In genomic region chr13:111228262-111229144, GRCh38 we compare ENCODE assay signal across 21 cellular contexts.
A peak's percentile ranks its signal among the peaks of the same experiment; 100 is the strongest.
DNase-seq lines count a peak whose midpoint lies in the region; ATAC-seq and TF ChIP-seq lines count a peak whose summit lies in the region.
"Had no signal": no experiment of that assay in that cellular context is flagged by ENCODE, and none has a peak within 500 bp of the region (broad histone marks: within the 10 kb centered on the region; RNA-seq: fewer than 3 reads in every experiment).

No MANE protein-coding gene starts in this region.

- H3K4me1 Mint-ChIP-seq in WTC11 (peaks cover 20% of the 10 kb centered on the region), osteocyte (ENCODE audit: unreplicated experiment) (peaks cover 34% of the 10 kb centered on the region)
- H3K4me1 Mint-ChIP-seq in activated naive CD8-positive, alpha-beta T cell treated with anti-CD3 and anti-CD28 coated beads, Interleukin-2, amount 50 U/mL, for 24 hours, result peaks cover 31% of the 10 kb centered on the region

- CTCF ChIA-PET in WTC11 (lab: Charles Lee), result no interaction called here

- DNase-seq in DMS79 treated with DMSO at 0.1 percent for 48 hours (lab: John Stamatoyannopoulos, UW) (peak; percentile 92), WTC11 (ENCODE audit: low spot score) (no peak), fibroblast of villous mesenchyme (ENCODE audit: low read depth) (peak; percentile 48), osteocyte (ENCODE audit: extremely low spot score, unreplicated experiment) (peak; percentile 75), iPS-NIHi7 (ENCODE audit: extremely low spot score) (no peak), NCI-H526 (lab: John Stamatoyannopoulos, UW) (no peak)
- no peak for DNase-seq in activated naive CD8-positive, alpha-beta T cell treated with anti-CD3 and anti-CD28 coated beads, Interleukin-2, amount 50 U/mL, for 24 hours
- DNase-seq: activated CD4-positive, alpha-beta T cell treated with anti-CD3 and anti-CD28 coated beads, Interleukin-2, amount 10 ng/mL, durations not matched to agents 7 days and 5 days; activated naive CD8-positive, alpha-beta T cell treated with anti-CD3 and anti-CD28 coated beads, Interleukin-2, amount 10 ng/mL, durations not matched to agents 7 days and 5 days; colonic mucosa; COR-L47; GF-D8; left ventricle myocardium superior; right lobe of liver; SJCRH30; stimulated activated CD4-positive, alpha-beta T cell treated with anti-CD3 and anti-CD28 coated beads, Interleukin-4, amount 100 ng/mL, for 24 hours; T1000; trophoblast cell had no signal

- no peaks in the 10 kb centered on the region for H3K27me3 Mint-ChIP-seq in WTC11 (ENCODE audit: low read depth)
- H3K27me3 Mint-ChIP-seq in osteocyte (ENCODE audit: unreplicated experiment), result no peaks in the 10 kb centered on the region
- H3K27me3 Mint-ChIP-seq in activated naive CD8-positive, alpha-beta T cell treated with anti-CD3 and anti-CD28 coated beads, Interleukin-2, amount 50 U/mL, for 24 hours, result no peaks in the 10 kb centered on the region
- H3K27me3 Mint-ChIP-seq: activated CD4-positive, alpha-beta T cell treated with anti-CD3 and anti-CD28 coated beads, Interleukin-2, amount 10 ng/mL, durations not matched to agents 7 days and 5 days; activated naive CD8-positive, alpha-beta T cell treated with anti-CD3 and anti-CD28 coated beads, Interleukin-2, amount 10 ng/mL, durations not matched to agents 7 days and 5 days had no signal

- TF ChIP-seq CTCF in WTC11 (IDR thresholded peaks at IDR 0.05), result no peak
- TF ChIP-seq CTCF in fibroblast of villous mesenchyme (IDR thresholded peaks at IDR 0.05; ENCODE audit: insufficient read depth, low read depth, low read length), result no peak
- no peak for TF ChIP-seq CTCF in osteocyte (IDR thresholded peaks at IDR 0.05)

- H3K4me3 Mint-ChIP-seq in WTC11 (no peak overlapping the region), osteocyte (ENCODE audit: unreplicated experiment) (no peak overlapping the region)
- H3K4me3 Mint-ChIP-seq in activated naive CD8-positive, alpha-beta T cell treated with anti-CD3 and anti-CD28 coated beads, Interleukin-2, amount 50 U/mL, for 24 hours, result no peak overlapping the region
- H3K4me3 Mint-ChIP-seq: activated CD4-positive, alpha-beta T cell treated with anti-CD3 and anti-CD28 coated beads, Interleukin-2, amount 10 ng/mL, durations not matched to agents 7 days and 5 days; activated naive CD8-positive, alpha-beta T cell treated with anti-CD3 and anti-CD28 coated beads, Interleukin-2, amount 10 ng/mL, durations not matched to agents 7 days and 5 days had no signal

- H3K9me3 Mint-ChIP-seq in WTC11 (no peaks in the 10 kb centered on the region), osteocyte (ENCODE audit: unreplicated experiment) (no peaks in the 10 kb centered on the region)
- no peaks in the 10 kb centered on the region for H3K9me3 Mint-ChIP-seq in activated naive CD8-positive, alpha-beta T cell treated with anti-CD3 and anti-CD28 coated beads, Interleukin-2, amount 50 U/mL, for 24 hours
- H3K9me3 Mint-ChIP-seq: activated CD4-positive, alpha-beta T cell treated with anti-CD3 and anti-CD28 coated beads, Interleukin-2, amount 10 ng/mL, durations not matched to agents 7 days and 5 days; activated naive CD8-positive, alpha-beta T cell treated with anti-CD3 and anti-CD28 coated beads, Interleukin-2, amount 10 ng/mL, durations not matched to agents 7 days and 5 days; nephron had no signal

- H3K27ac Mint-ChIP-seq in WTC11 (peak overlapping the region; percentile 39), osteocyte (ENCODE audit: unreplicated experiment) (peak overlapping the region; percentile 76)
- H3K27ac Mint-ChIP-seq in activated naive CD8-positive, alpha-beta T cell treated with anti-CD3 and anti-CD28 coated beads, Interleukin-2, amount 50 U/mL, for 24 hours, result no peak overlapping the region
- H3K27ac Mint-ChIP-seq: activated CD4-positive, alpha-beta T cell treated with anti-CD3 and anti-CD28 coated beads, Interleukin-2, amount 10 ng/mL, durations not matched to agents 7 days and 5 days; activated naive CD8-positive, alpha-beta T cell treated with anti-CD3 and anti-CD28 coated beads, Interleukin-2, amount 10 ng/mL, durations not matched to agents 7 days and 5 days had no signal

- peak; percentile 29 for ATAC-seq in WTC11
- no peak for ATAC-seq in activated naive CD8-positive, alpha-beta T cell treated with anti-CD3 and anti-CD28 coated beads, Interleukin-2, amount 50 U/mL, for 24 hours
- no peak for ATAC-seq in HG03378 (IDR thresholded peaks at IDR 0.05; ENCODE audit: unreplicated experiment)
- ATAC-seq: esophagus mucosa, left ventricle myocardium superior had no signal

- POLR2A ChIA-PET in WTC11 (lab: Charles Lee), result no interaction called here

- no peak overlapping the region for H3K4me3 ChIP-seq in fibroblast of villous mesenchyme (ENCODE audit: low read depth, low read length)
- H3K4me3 ChIP-seq: colonic mucosa, right lobe of liver, SJCRH30 had no signal

- peaks cover 4% of the 10 kb centered on the region; the same call in 1 of the 2 replicates for H3K36me3 Mint-ChIP-seq in WTC11
- H3K36me3 Mint-ChIP-seq in osteocyte (ENCODE audit: unreplicated experiment), result peaks cover 18% of the 10 kb centered on the region
- peaks cover 32% of the 10 kb centered on the region for H3K36me3 Mint-ChIP-seq in activated naive CD8-positive, alpha-beta T cell treated with anti-CD3 and anti-CD28 coated beads, Interleukin-2, amount 50 U/mL, for 24 hours (ENCODE audit: low read depth)

TF ChIP-seq in WTC11, 78 proteins besides CTCF, POLR2A, EP300 and RAD21:
- TF ChIP-seq JUN (CRISPR knock-in tag; IDR thresholded peaks at IDR 0.05) (no peak), GRHL2 (CRISPR knock-in tag; IDR thresholded peaks at IDR 0.05; ENCODE audit: insufficient replicate concordance, severe bottlenecking) (no peak), NFATC4 (CRISPR knock-in tag; IDR thresholded peaks at IDR 0.05) (no peak), ZNF317 (CRISPR knock-in tag; IDR thresholded peaks at IDR 0.05; ENCODE audit: borderline replicate concordance, low read depth) (no peak), MXD4 (CRISPR knock-in tag; IDR thresholded peaks at IDR 0.05; ENCODE audit: borderline replicate concordance) (no peak)
- TF ChIP-seq, protein P1, sequence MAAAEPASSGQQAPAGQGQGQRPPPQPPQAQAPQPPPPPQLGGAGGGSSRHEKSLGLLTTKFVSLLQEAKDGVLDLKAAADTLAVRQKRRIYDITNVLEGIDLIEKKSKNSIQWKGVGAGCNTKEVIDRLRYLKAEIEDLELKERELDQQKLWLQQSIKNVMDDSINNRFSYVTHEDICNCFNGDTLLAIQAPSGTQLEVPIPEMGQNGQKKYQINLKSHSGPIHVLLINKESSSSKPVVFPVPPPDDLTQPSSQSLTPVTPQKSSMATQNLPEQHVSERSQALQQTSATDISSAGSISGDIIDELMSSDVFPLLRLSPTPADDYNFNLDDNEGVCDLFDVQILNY (CRISPR knock-in tag; IDR thresholded peaks at IDR 0.05), result no peak

Comparison
In these comparisons a context has a peak if more than half of its experiments do, and no peak if none do; other contexts are left out.
1. DNase-seq: peak in DMS79 treated with DMSO at 0.1 percent for 48 hours (single experiment), fibroblast of villous mesenchyme (single experiment) and osteocyte (single experiment); none in WTC11 (single experiment), iPS-NIHi7 (single experiment), activated naive CD8-positive, alpha-beta T cell treated with anti-CD3 and anti-CD28 coated beads, Interleukin-2, amount 50 U/mL, for 24 hours (single experiment) and NCI-H526 (0 of 2).